ENCODE assay signal across 8 cellular contexts in the genomic region with DNA sequence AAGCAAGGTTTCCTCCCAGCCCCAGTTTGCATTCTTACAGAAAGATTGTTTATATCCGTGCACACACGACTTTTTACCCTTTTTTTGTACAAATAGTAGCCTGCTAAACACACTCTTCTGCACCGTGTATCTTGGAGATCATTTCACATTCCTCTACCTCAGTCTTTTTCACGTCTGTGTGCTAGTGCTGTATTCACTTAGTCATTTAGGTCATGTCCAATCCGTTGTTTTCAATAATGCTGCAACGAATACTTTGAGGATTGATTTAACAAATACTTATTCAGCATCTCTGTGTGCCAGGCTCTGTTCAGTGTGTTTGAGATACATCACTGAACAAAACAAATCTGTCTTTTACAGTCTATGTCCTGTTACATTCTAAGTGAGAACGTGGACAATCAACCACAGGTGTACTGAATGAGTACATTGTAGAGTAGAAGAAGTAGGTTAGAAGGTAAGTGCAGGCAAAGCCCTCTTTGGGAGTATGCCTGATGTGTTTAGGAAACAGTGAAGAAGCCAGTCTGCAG. TPM values are rescaled to one million over a fixed set of nuclear protein-coding genes. Genes with fewer than 3 reads are reported as not detected.
A peak's percentile ranks its signal among the peaks of the same experiment; 100 is the strongest.
DNase-seq lines count a peak whose midpoint lies in the region; ATAC-seq and TF ChIP-seq lines count a peak whose summit lies in the region.

No MANE protein-coding gene starts in this region.

- H3K4me3 Mint-ChIP-seq in Caco-2 (ENCODE audit: unreplicated experiment): peak overlapping the region; percentile 91
- peak overlapping the region; percentile 82 for H3K4me3 Mint-ChIP-seq in endodermal cell
- H3K4me3 Mint-ChIP-seq in osteocyte (ENCODE audit: unreplicated experiment): peak overlapping the region; percentile 82

- peaks cover 12% of the 10 kb centered on the region for H3K36me3 Mint-ChIP-seq in Caco-2 (ENCODE audit: insufficient read depth, unreplicated experiment)
- H3K36me3 Mint-ChIP-seq in endodermal cell (ENCODE audit: low read depth): peaks cover 18% of the 10 kb centered on the region
- H3K36me3 Mint-ChIP-seq in osteocyte (ENCODE audit: unreplicated experiment): peaks cover 9% of the 10 kb centered on the region

- WGBS in endodermal cell (ENCODE audit: insufficient coverage in 1 of 2, insufficient read length in 1 of 2), 2 experiments: 36 to 44% methylated on average over 7 of the region's 7 CpGs

- POLR2A ChIA-PET in Caco-2 (lab: Charles Lee) (no interaction called here), PC-3 (lab: Charles Lee; ENCODE audit: unreplicated experiment) (no interaction called here)

- H3K9me3 Mint-ChIP-seq in Caco-2 (ENCODE audit: unreplicated experiment): no peaks in the 10 kb centered on the region
- no peaks in the 10 kb centered on the region for H3K9me3 Mint-ChIP-seq in endodermal cell
- H3K9me3 Mint-ChIP-seq in osteocyte (ENCODE audit: unreplicated experiment): no peaks in the 10 kb centered on the region

- peaks cover 23% of the 10 kb centered on the region for H3K79me2 ChIP-seq in PC-3 (ENCODE audit: low read length)

- H3K4me3 ChIP-seq in Caco-2 (ENCODE audit: low read depth, low read length) (peak overlapping the region; percentile 86), PC-3 (ENCODE audit: low read length) (peak overlapping the region; percentile 87), endodermal cell (ENCODE audit: low read length) (peak overlapping the region; percentile 94)

- no peaks in the 10 kb centered on the region for H3K9me3 ChIP-seq in Caco-2
- no peaks in the 10 kb centered on the region for H3K9me3 ChIP-seq in PC-3 (ENCODE audit: low read length)
- H3K9me3 ChIP-seq in endodermal cell (ENCODE audit: control insufficient read depth, low read length): no peaks in the 10 kb centered on the region

- H3K9ac ChIP-seq in PC-3 (ENCODE audit: low read length): peak overlapping the region; percentile 85
- H3K9ac ChIP-seq in endodermal cell (ENCODE audit: extremely low read depth, low read length, poor library complexity, severe bottlenecking): peak overlapping the region; percentile 90

- H3K36me3 ChIP-seq in Caco-2 (ENCODE audit: control insufficient read depth, insufficient read depth, low read length): no peaks in the 10 kb centered on the region
- H3K36me3 ChIP-seq in PC-3 (ENCODE audit: low read depth, low read length): no peaks in the 10 kb centered on the region
- no peaks in the 10 kb centered on the region for H3K36me3 ChIP-seq in endodermal cell (ENCODE audit: control insufficient read depth, insufficient read depth, low read length)

- peak overlapping the region; percentile 87 for H3K4me2 ChIP-seq in PC-3 (ENCODE audit: low read length)

- no peaks in the 10 kb centered on the region for H3K9me2 ChIP-seq in PC-3 (replicated peaks; ENCODE audit: low read length)

- peak overlapping the region; percentile 89 for H3K27ac Mint-ChIP-seq in Caco-2 (ENCODE audit: unreplicated experiment)
- H3K27ac Mint-ChIP-seq in endodermal cell: no peak overlapping the region
- H3K27ac Mint-ChIP-seq in osteocyte (ENCODE audit: unreplicated experiment): peak overlapping the region; percentile 65

- intact Hi-C loops in Caco-2 (cut with micrococcal nuclease; ENCODE audit: unreplicated experiment): loop anchor here (5.0 kb wide), 1 partner anchor 73 kb away; no protein-coding TSS in a partner anchor
- intact Hi-C loops in PC-3 (cut with micrococcal nuclease): loop anchor here (2.0 to 10.0 kb wide), 3 partner anchors 66 to 146 kb away; a partner anchor contains a TSS

- H4K20me1 ChIP-seq in PC-3 (ENCODE audit: low read length): no peaks in the 10 kb centered on the region

- CTCF ChIA-PET in Caco-2 (lab: Charles Lee): no interaction called here
- CTCF ChIA-PET in PC-3 (lab: Charles Lee): interaction anchor here (0.5 kb wide), 1 partner anchor 124 kb away, joined by 4 read pairs; no protein-coding TSS in a partner anchor

- H3K27me3 ChIP-seq in Caco-2 (replicated peaks; ENCODE audit: control insufficient read depth, insufficient read depth, low read length) (no peaks in the 10 kb centered on the region), PC-3 (ENCODE audit: low read length) (no peaks in the 10 kb centered on the region), endodermal cell (ENCODE audit: control insufficient read depth, insufficient read depth, low read length, poor library complexity, severe bottlenecking) (no peaks in the 10 kb centered on the region)

- no peaks in the 10 kb centered on the region for H3K4me1 ChIP-seq in Caco-2
- H3K4me1 ChIP-seq in PC-3 (ENCODE audit: insufficient read depth, low read length): peaks cover 30% of the 10 kb centered on the region
- peaks cover 4% of the 10 kb centered on the region for H3K4me1 ChIP-seq in endodermal cell (ENCODE audit: control insufficient read depth, insufficient read depth, low read length)

- ATAC-seq in PC-3 (peak; percentile 1), HG02840 (IDR thresholded peaks at IDR 0.05; ENCODE audit: low FRiP score, unreplicated experiment) (no peak)

- H3K27ac ChIP-seq in PC-3 (ENCODE audit: low read length): no peak overlapping the region
- H3K27ac ChIP-seq in endodermal cell (ENCODE audit: low read depth, low read length): no peak overlapping the region

- H2AFZ ChIP-seq in PC-3 (ENCODE audit: low read length): peak overlapping the region; percentile 78; the same call in 1 of the 2 replicates

- BruUV-seq in Caco-2 (replicated peaks; lab: Mats Ljungman, UMichigan): TSS peak; percentile 59
- no TSS peak for BruUV-seq in PC-3 (replicated peaks; lab: Mats Ljungman, UMichigan)

- H3K27me3 Mint-ChIP-seq in Caco-2 (ENCODE audit: insufficient read depth, unreplicated experiment) (no peaks in the 10 kb centered on the region), endodermal cell (ENCODE audit: insufficient read depth) (peaks cover 3% of the 10 kb centered on the region), osteocyte (ENCODE audit: unreplicated experiment) (no peaks in the 10 kb centered on the region)

- no peak for TF ChIP-seq CTCF in Caco-2 (IDR thresholded peaks at IDR 0.05; ENCODE audit: insufficient read depth in 1 of 2, low read depth in 1 of 2, low read length in 1 of 2, severe bottlenecking in 1 of 2, unreplicated experiment in 1 of 2)
- no peak for TF ChIP-seq CTCF in PC-3 (conservative IDR thresholded peaks at IDR 0.05; ENCODE audit: low read depth, low read length)
- TF ChIP-seq CTCF in endodermal cell (conservative IDR thresholded peaks at IDR 0.05): no peak
- TF ChIP-seq CTCF in osteocyte (IDR thresholded peaks at IDR 0.05): no peak

- no peaks in the 10 kb centered on the region for H3F3A ChIP-seq in PC-3 (ENCODE audit: low read length, unreplicated experiment)

- DNase-seq in Caco-2 (no peak), PC-3 (peak; percentile 33), endodermal cell (no peak), osteocyte (ENCODE audit: extremely low spot score, unreplicated experiment) (no peak), activated gamma-delta T cell treated with Interleukin-2 at 50 U/mL for 16 hours (no peak), NCI-H2196 treated with DMSO at 0.1 percent for 48 hours (lab: John Stamatoyannopoulos, UW; ENCODE audit: unreplicated experiment) (no peak)
- DNase-seq in stimulated activated CD4-positive, alpha-beta T cell treated with anti-CD3 and anti-CD28 coated beads, Interleukin-4, amount 100 ng/mL, for 24 hours: no peak

- H3K4me1 Mint-ChIP-seq in Caco-2 (ENCODE audit: low read depth, unreplicated experiment) (peaks cover 12% of the 10 kb centered on the region), endodermal cell (peaks cover 5% of the 10 kb centered on the region), osteocyte (ENCODE audit: unreplicated experiment) (peaks cover 13% of the 10 kb centered on the region)

RNA-seq across cellular contexts. Expression of a gene that starts 0.9 kb away (rescaled TPM):
- total RNA-seq in Caco-2 (2022): 10.9 and 12.2 TPM in 2 replicates
- total RNA-seq in PC-3 (2014; rRNA removed): 8.1 and 13.7 TPM in 2 replicates
- total RNA-seq in endodermal cell: 10 to 100 TPM; 18.4 to 22.1 TPM
- 14.1 TPM for polyA plus RNA-seq in endodermal cell (2013, experiment 1 of 2)
- 11.3 TPM for polyA plus RNA-seq in endodermal cell (2013, experiment 2 of 2)
- 9.1 and 14.0 TPM in 2 replicates for total RNA-seq in osteocyte

RNA-seq across cellular contexts. Expression of a gene that starts 9.8 kb away (rescaled TPM):
- total RNA-seq in Caco-2 (2022) (5.8 and 6.0 TPM in 2 replicates), PC-3 (2014; rRNA removed) (7.0 and 12.2 TPM in 2 replicates), endodermal cell (10 to 100 TPM in 1 of 2 donors, 1 to 10 TPM in 1; 6.9 to 10.1 TPM), osteocyte (3.2 and 6.9 TPM in 2 replicates)
- 21.8 TPM for polyA plus RNA-seq in endodermal cell (2013, experiment 1 of 2)
- 25.3 TPM for polyA plus RNA-seq in endodermal cell (2013, experiment 2 of 2)

RNA-seq across cellular contexts. Expression of a gene that starts 54.5 kb away (rescaled TPM):
- total RNA-seq in Caco-2 (2022): 16.2 and 23.0 TPM in 2 replicates
- total RNA-seq in PC-3 (2014; rRNA removed): 23.8 and 29.1 TPM in 2 replicates
- total RNA-seq in endodermal cell: 10 to 100 TPM; 16.7 to 26.3 TPM
- 19.1 TPM for polyA plus RNA-seq in endodermal cell (2013, experiment 1 of 2)
- 15.9 TPM for polyA plus RNA-seq in endodermal cell (2013, experiment 2 of 2)
- 28.0 and 34.2 TPM in 2 replicates for total RNA-seq in osteocyte
